ENCODE assay signal across 1 cellular context in the genomic region with DNA sequence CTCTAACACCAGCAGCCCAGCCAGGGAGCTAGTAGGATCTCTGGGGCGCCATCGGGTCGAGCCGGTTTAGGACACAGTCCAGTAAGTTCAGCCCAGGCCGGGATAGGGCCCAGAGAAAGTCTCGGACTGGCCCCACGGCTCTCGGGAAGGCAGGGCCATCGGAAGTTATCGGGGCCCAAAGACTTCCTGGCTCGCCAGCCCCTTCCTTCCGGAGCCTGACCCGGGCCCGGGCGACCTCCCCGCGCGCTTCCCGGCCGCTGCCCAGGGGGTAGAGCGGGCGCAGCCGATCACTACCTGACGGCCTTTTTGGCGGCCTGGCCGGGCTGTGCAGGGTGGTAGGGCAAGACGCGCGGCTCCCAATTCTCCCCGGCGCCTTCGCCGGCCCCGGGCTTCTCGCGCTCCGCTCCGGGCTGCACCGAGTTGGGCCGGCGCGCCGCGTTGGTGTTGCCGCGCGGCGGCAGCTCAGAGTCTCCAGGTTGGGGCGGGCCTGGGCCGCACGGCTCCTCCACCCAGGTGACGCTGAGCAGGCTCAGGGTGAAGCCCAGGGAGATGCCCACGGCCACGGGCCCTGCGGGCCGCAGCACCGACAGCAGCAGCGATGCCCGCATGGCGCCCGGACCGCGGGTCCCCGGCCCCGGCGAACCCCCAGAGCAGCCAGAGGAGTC.
A peak's percentile ranks its signal among the peaks of the same experiment; 100 is the strongest.
TF ChIP-seq lines count a peak whose summit lies in the region.

No MANE protein-coding gene starts in this region.

TF ChIP-seq in HEK293, 187 proteins besides CTCF, POLR2A, EP300 and RAD21 (continued from another document and continues in another):
- TF ChIP-seq, protein P1, sequence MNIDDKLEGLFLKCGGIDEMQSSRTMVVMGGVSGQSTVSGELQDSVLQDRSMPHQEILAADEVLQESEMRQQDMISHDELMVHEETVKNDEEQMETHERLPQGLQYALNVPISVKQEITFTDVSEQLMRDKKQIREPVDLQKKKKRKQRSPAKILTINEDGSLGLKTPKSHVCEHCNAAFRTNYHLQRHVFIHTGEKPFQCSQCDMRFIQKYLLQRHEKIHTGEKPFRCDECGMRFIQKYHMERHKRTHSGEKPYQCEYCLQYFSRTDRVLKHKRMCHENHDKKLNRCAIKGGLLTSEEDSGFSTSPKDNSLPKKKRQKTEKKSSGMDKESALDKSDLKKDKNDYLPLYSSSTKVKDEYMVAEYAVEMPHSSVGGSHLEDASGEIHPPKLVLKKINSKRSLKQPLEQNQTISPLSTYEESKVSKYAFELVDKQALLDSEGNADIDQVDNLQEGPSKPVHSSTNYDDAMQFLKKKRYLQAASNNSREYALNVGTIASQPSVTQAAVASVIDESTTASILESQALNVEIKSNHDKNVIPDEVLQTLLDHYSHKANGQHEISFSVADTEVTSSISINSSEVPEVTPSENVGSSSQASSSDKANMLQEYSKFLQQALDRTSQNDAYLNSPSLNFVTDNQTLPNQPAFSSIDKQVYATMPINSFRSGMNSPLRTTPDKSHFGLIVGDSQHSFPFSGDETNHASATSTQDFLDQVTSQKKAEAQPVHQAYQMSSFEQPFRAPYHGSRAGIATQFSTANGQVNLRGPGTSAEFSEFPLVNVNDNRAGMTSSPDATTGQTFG (tag by site-specific recombination; IDR thresholded peaks at IDR 0.05; ENCODE audit: borderline replicate concordance), result no peak
- TF ChIP-seq, protein P2, sequence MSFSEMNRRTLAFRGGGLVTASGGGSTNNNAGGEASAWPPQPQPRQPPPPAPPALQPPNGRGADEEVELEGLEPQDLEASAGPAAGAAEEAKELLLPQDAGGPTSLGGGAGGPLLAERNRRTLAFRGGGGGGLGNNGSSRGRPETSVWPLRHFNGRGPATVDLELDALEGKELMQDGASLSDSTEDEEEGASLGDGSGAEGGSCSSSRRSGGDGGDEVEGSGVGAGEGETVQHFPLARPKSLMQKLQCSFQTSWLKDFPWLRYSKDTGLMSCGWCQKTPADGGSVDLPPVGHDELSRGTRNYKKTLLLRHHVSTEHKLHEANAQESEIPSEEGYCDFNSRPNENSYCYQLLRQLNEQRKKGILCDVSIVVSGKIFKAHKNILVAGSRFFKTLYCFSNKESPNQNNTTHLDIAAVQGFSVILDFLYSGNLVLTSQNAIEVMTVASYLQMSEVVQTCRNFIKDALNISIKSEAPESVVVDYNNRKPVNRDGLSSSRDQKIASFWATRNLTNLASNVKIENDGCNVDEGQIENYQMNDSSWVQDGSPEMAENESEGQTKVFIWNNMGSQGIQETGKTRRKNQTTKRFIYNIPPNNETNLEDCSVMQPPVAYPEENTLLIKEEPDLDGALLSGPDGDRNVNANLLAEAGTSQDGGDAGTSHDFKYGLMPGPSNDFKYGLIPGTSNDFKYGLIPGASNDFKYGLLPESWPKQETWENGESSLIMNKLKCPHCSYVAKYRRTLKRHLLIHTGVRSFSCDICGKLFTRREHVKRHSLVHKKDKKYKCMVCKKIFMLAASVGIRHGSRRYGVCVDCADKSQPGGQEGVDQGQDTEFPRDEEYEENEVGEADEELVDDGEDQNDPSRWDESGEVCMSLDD (tag by site-specific recombination; IDR thresholded peaks at IDR 0.05), result no peak
- TF ChIP-seq YY2 (tag by site-specific recombination; IDR thresholded peaks at IDR 0.05) (no peak), ZEB2 (tag by site-specific recombination; IDR thresholded peaks at IDR 0.05) (peak; percentile 32; the same call in 1 of the 2 replicates), BCL11A (tag by site-specific recombination; IDR thresholded peaks at IDR 0.05; ENCODE audit: low read depth) (no peak), ZNF555 (tag by site-specific recombination; conservative IDR thresholded peaks at IDR 0.05) (no peak), ZNF423 (tag by site-specific recombination; IDR thresholded peaks at IDR 0.05) (0 out of 2 replicates have a peak, but pooled peaks have one; percentile 28), ZNF366 (tag by site-specific recombination; conservative IDR thresholded peaks at IDR 0.05) (no peak), ZNF48 (tag by site-specific recombination; IDR thresholded peaks at IDR 0.05) (no peak), HOXA7 (CRISPR knock-in tag; IDR thresholded peaks at IDR 0.05; ENCODE audit: borderline replicate concordance) (no peak), SALL2 (tag by site-specific recombination; IDR thresholded peaks at IDR 0.05; ENCODE audit: borderline replicate concordance) (no peak), ZNF596 (tag by site-specific recombination; IDR thresholded peaks at IDR 0.05) (no peak), SP7 (tag by site-specific recombination; IDR thresholded peaks at IDR 0.05) (no peak), ZNF571 (tag by site-specific recombination; IDR thresholded peaks at IDR 0.05) (no peak), ZBTB17 (tag by site-specific recombination; IDR thresholded peaks at IDR 0.05) (peak; percentile 10; the same call in 1 of the 2 replicates), ZNF785 (tag by site-specific recombination; IDR thresholded peaks at IDR 0.05) (no peak), ZNF544 (tag by site-specific recombination; IDR thresholded peaks at IDR 0.05) (no peak), TRIM28 (IDR thresholded peaks at IDR 0.05; ENCODE audit: borderline replicate concordance, low read length) (no peak), ZNF76 (tag by site-specific recombination; IDR thresholded peaks at IDR 0.05; ENCODE audit: borderline replicate concordance, low read depth) (0 out of 2 replicates have a peak, but pooled peaks have one; percentile 19), ZNF529 (tag by site-specific recombination; IDR thresholded peaks at IDR 0.05; ENCODE audit: insufficient replicate concordance) (no peak), MZF1 (tag by site-specific recombination; IDR thresholded peaks at IDR 0.05; ENCODE audit: borderline replicate concordance) (no peak), ZNF792 (tag by site-specific recombination; IDR thresholded peaks at IDR 0.05) (no peak), GFI1B (tag by site-specific recombination; IDR thresholded peaks at IDR 0.05) (no peak), YY1 (tag by site-specific recombination; IDR thresholded peaks at IDR 0.05) (no peak)
- TF ChIP-seq, protein P3, sequence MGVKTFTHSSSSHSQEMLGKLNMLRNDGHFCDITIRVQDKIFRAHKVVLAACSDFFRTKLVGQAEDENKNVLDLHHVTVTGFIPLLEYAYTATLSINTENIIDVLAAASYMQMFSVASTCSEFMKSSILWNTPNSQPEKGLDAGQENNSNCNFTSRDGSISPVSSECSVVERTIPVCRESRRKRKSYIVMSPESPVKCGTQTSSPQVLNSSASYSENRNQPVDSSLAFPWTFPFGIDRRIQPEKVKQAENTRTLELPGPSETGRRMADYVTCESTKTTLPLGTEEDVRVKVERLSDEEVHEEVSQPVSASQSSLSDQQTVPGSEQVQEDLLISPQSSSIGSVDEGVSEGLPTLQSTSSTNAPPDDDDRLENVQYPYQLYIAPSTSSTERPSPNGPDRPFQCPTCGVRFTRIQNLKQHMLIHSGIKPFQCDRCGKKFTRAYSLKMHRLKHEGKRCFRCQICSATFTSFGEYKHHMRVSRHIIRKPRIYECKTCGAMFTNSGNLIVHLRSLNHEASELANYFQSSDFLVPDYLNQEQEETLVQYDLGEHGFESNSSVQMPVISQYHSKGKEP (tag by site-specific recombination; IDR thresholded peaks at IDR 0.05), result no peak
- TF ChIP-seq, protein P4, sequence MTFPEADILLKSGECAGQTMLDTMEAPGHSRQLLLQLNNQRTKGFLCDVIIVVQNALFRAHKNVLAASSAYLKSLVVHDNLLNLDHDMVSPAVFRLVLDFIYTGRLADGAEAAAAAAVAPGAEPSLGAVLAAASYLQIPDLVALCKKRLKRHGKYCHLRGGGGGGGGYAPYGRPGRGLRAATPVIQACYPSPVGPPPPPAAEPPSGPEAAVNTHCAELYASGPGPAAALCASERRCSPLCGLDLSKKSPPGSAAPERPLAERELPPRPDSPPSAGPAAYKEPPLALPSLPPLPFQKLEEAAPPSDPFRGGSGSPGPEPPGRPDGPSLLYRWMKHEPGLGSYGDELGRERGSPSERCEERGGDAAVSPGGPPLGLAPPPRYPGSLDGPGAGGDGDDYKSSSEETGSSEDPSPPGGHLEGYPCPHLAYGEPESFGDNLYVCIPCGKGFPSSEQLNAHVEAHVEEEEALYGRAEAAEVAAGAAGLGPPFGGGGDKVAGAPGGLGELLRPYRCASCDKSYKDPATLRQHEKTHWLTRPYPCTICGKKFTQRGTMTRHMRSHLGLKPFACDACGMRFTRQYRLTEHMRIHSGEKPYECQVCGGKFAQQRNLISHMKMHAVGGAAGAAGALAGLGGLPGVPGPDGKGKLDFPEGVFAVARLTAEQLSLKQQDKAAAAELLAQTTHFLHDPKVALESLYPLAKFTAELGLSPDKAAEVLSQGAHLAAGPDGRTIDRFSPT (tag by site-specific recombination; IDR thresholded peaks at IDR 0.05), result 0 out of 2 replicates have a peak, but pooled peaks have one; percentile 44
- TF ChIP-seq, protein P5, sequence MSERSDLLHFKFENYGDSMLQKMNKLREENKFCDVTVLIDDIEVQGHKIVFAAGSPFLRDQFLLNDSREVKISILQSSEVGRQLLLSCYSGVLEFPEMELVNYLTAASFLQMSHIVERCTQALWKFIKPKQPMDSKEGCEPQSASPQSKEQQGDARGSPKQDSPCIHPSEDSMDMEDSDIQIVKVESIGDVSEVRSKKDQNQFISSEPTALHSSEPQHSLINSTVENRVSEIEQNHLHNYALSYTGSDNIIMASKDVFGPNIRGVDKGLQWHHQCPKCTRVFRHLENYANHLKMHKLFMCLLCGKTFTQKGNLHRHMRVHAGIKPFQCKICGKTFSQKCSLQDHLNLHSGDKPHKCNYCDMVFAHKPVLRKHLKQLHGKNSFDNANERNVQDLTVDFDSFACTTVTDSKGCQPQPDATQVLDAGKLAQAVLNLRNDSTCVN (tag by site-specific recombination; optimal IDR thresholded peaks at IDR 0.05), result peak; percentile 73
- TF ChIP-seq, protein P6, sequence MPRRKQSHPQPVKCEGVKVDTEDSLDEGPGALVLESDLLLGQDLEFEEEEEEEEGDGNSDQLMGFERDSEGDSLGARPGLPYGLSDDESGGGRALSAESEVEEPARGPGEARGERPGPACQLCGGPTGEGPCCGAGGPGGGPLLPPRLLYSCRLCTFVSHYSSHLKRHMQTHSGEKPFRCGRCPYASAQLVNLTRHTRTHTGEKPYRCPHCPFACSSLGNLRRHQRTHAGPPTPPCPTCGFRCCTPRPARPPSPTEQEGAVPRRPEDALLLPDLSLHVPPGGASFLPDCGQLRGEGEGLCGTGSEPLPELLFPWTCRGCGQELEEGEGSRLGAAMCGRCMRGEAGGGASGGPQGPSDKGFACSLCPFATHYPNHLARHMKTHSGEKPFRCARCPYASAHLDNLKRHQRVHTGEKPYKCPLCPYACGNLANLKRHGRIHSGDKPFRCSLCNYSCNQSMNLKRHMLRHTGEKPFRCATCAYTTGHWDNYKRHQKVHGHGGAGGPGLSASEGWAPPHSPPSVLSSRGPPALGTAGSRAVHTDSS (tag by site-specific recombination; IDR thresholded peaks at IDR 0.05), result no peak
- TF ChIP-seq, protein P7, sequence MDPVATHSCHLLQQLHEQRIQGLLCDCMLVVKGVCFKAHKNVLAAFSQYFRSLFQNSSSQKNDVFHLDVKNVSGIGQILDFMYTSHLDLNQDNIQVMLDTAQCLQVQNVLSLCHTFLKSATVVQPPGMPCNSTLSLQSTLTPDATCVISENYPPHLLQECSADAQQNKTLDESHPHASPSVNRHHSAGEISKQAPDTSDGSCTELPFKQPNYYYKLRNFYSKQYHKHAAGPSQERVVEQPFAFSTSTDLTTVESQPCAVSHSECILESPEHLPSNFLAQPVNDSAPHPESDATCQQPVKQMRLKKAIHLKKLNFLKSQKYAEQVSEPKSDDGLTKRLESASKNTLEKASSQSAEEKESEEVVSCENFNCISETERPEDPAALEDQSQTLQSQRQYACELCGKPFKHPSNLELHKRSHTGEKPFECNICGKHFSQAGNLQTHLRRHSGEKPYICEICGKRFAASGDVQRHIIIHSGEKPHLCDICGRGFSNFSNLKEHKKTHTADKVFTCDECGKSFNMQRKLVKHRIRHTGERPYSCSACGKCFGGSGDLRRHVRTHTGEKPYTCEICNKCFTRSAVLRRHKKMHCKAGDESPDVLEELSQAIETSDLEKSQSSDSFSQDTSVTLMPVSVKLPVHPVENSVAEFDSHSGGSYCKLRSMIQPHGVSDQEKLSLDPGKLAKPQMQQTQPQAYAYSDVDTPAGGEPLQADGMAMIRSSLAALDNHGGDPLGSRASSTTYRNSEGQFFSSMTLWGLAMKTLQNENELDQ (tag by site-specific recombination; IDR thresholded peaks at IDR 0.05; ENCODE audit: low read depth), result no peak
- TF ChIP-seq, protein P8, sequence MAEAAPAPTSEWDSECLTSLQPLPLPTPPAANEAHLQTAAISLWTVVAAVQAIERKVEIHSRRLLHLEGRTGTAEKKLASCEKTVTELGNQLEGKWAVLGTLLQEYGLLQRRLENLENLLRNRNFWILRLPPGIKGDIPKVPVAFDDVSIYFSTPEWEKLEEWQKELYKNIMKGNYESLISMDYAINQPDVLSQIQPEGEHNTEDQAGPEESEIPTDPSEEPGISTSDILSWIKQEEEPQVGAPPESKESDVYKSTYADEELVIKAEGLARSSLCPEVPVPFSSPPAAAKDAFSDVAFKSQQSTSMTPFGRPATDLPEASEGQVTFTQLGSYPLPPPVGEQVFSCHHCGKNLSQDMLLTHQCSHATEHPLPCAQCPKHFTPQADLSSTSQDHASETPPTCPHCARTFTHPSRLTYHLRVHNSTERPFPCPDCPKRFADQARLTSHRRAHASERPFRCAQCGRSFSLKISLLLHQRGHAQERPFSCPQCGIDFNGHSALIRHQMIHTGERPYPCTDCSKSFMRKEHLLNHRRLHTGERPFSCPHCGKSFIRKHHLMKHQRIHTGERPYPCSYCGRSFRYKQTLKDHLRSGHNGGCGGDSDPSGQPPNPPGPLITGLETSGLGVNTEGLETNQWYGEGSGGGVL (tag by site-specific recombination; IDR thresholded peaks at IDR 0.05), result no peak
- TF ChIP-seq, protein P9, sequence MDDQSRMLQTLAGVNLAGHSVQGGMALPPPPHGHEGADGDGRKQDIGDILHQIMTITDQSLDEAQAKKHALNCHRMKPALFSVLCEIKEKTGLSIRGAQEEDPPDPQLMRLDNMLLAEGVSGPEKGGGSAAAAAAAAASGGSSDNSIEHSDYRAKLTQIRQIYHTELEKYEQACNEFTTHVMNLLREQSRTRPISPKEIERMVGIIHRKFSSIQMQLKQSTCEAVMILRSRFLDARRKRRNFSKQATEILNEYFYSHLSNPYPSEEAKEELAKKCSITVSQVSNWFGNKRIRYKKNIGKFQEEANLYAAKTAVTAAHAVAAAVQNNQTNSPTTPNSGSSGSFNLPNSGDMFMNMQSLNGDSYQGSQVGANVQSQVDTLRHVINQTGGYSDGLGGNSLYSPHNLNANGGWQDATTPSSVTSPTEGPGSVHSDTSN (CRISPR knock-in tag; IDR thresholded peaks at IDR 0.05), result no peak
- TF ChIP-seq, protein P10, sequence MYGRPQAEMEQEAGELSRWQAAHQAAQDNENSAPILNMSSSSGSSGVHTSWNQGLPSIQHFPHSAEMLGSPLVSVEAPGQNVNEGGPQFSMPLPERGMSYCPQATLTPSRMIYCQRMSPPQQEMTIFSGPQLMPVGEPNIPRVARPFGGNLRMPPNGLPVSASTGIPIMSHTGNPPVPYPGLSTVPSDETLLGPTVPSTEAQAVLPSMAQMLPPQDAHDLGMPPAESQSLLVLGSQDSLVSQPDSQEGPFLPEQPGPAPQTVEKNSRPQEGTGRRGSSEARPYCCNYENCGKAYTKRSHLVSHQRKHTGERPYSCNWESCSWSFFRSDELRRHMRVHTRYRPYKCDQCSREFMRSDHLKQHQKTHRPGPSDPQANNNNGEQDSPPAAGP (tag by site-specific recombination; IDR thresholded peaks at IDR 0.05), result no peak
